18 cellular contexts compared by ENCODE assay signal in the genomic region with DNA sequence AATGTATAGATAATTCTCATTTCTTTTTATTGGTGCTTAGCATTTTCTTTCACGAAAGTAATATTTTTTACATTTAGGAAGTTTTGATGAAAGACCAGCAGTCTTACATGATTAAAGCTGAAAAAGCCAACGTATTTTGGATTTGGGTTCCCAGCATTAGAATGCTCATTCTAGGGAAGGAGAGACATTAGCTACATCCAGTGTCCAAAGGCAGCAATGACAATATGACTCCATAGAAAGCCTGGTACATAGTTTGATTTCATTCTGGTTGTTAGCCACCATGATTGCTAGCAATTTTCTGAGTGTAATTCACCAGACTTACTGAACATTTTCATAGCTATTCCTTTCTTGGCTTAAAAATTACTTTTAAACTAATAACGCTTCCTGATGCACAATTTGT.
DNase-seq lines count a peak whose midpoint lies in the region; ATAC-seq, FAIRE-seq and TF ChIP-seq lines count a peak whose summit lies in the region.
"Had no signal": no experiment of that assay in that cellular context is flagged by ENCODE, and none has a peak within 500 bp of the region (broad histone marks: within the 10 kb centered on the region; RNA-seq: fewer than 3 reads in every experiment).

No MANE protein-coding gene starts in this region.

- CTCF ChIA-PET in A549 (lab: Yijun Ruan, JAX), result no interaction called here
- CTCF ChIA-PET in Panc1 (lab: Charles Lee), result no interaction called here

- in situ Hi-C loops in Panc1 (cut with HindIII; ENCODE audit: low pct_unique_long_range_greater_than_20kb, low sequenced_read_pairs), result no loop called here

- BruUV-seq in Panc1 (replicated peaks; lab: Mats Ljungman, UMichigan), result no TSS peak

- TF ChIP-seq RAD21 in A549 (conservative IDR thresholded peaks at IDR 0.05 in 1 of 2, IDR thresholded peaks at IDR 0.05 in 1 of 2), result peak; percentile 27 to 29; a peak in 1 of 5 replicates

- H3K27me3 ChIP-seq in Panc1 (ENCODE audit: control insufficient read depth, insufficient read depth, low read length) (no peaks in the 10 kb centered on the region), foreskin keratinocyte (no peaks in the 10 kb centered on the region)
- H3K27me3 ChIP-seq: esophagus squamous epithelium had no signal

- WGBS in A549 (ENCODE audit: missing lambda C conversion rate), result 69% methylated on average over 3 of the region's 3 CpGs

- no peak for TF ChIP-seq EP300 in A549 (IDR thresholded peaks at IDR 0.05)

- H3K4me1 ChIP-seq in A549 (no peaks in the 10 kb centered on the region; the same call in 2 of the 3 replicates), Panc1 (ENCODE audit: control insufficient read depth, insufficient read depth, low read length) (no peaks in the 10 kb centered on the region), foreskin keratinocyte (peaks cover 5% of the 10 kb centered on the region)
- H3K4me1 ChIP-seq: esophagus squamous epithelium had no signal

- no peak for FAIRE-seq in A549 (lab: Jason Lieb, UNC)

- no peak overlapping the region for H3K4me2 ChIP-seq in A549

- H3K4me3 ChIP-seq in A549 (no peak overlapping the region), Panc1 (ENCODE audit: low read depth in 2 of 2, low read length in 2 of 2) (no peak overlapping the region)
- H3K4me3 ChIP-seq: esophagus squamous epithelium had no signal

- no peak for TF ChIP-seq POLR2A in A549 (IDR thresholded peaks at IDR 0.05; ENCODE audit: low read length)

- POLR2A ChIA-PET in A549 (lab: Yijun Ruan, JAX) (no interaction called here), Panc1 (lab: Charles Lee) (interaction anchor here (0.7 kb wide), 1 partner anchor 721 kb away, joined by 26 read pairs; no protein-coding TSS in a partner anchor)

- no peaks in the 10 kb centered on the region for H3K36me3 ChIP-seq in Panc1 (ENCODE audit: control insufficient read depth, insufficient read depth, low read length)
- H3K36me3 ChIP-seq: esophagus squamous epithelium had no signal

- H3K9me3 ChIP-seq in A549 (no peaks in the 10 kb centered on the region), Panc1 (ENCODE audit: control insufficient read depth, insufficient read depth, low read depth, low read length) (no peaks in the 10 kb centered on the region)
- H3K9me3 ChIP-seq: esophagus squamous epithelium had no signal

- TF ChIP-seq CTCF in A549 (IDR thresholded peaks at IDR 0.05), result no peak
- TF ChIP-seq CTCF in Panc1 (IDR thresholded peaks at IDR 0.05), result peak; percentile 20; the same call in 1 of the 2 replicates
- TF ChIP-seq CTCF in foreskin keratinocyte (conservative IDR thresholded peaks at IDR 0.05), result peak; percentile 21

- ATAC-seq in A549 (no peak), Panc1 (no peak), foreskin keratinocyte (no peak), GM19467 (IDR thresholded peaks at IDR 0.05; ENCODE audit: unreplicated experiment) (no peak), GM21360 (IDR thresholded peaks at IDR 0.05; ENCODE audit: unreplicated experiment) (no peak)
- ATAC-seq: left lobe of liver, T-cell had no signal

- H3K27ac ChIP-seq in A549 (no peak overlapping the region), Panc1 (ENCODE audit: low read length) (no peak overlapping the region), foreskin keratinocyte (no peak overlapping the region)
- H3K27ac ChIP-seq: esophagus squamous epithelium had no signal

- peak; percentile 0 to 4 for DNase-seq in A549 (ENCODE audit: low read depth in 1 of 2, low spot score in 1 of 2)
- peak; percentile 15 for DNase-seq in DMS53 treated with DMSO at 0.1 percent for 48 hours (lab: John Stamatoyannopoulos, UW; ENCODE audit: unreplicated experiment)
- DNase-seq in Panc1 (ENCODE audit: low read depth, low spot score), result no peak
- DNase-seq in foreskin keratinocyte, result no peak
- DNase-seq in NCI-H2029 (lab: John Stamatoyannopoulos, UW), result no peak
- DNase-seq in NOMO-1 treated with DMSO at 0.1 percent for 48 hours (lab: John Stamatoyannopoulos, UW; ENCODE audit: unreplicated experiment), result no peak
- DNase-seq: activated CD4-positive, alpha-beta T cell treated with anti-CD3 and anti-CD28 coated beads, Interleukin-2, amount 50 U/mL, for 48 hours; CD8-positive, alpha-beta memory T cell; central memory CD4-positive, alpha-beta T cell; DND-41; esophagus squamous epithelium; Kasumi-1; NCI-H446; SHP77; T-cell had no signal

- intact Hi-C loops in Panc1 (cut with micrococcal nuclease; ENCODE audit: unreplicated experiment), result loop anchor here (10.0 kb wide), 1 partner anchor 1403 kb away; no protein-coding TSS in a partner anchor

TF ChIP-seq in A549, 52 proteins besides CTCF, POLR2A, EP300 and RAD21:
- no peak for TF ChIP-seq GATA3 (IDR thresholded peaks at IDR 0.05; ENCODE audit: borderline replicate concordance)
- no peak for TF ChIP-seq HOXB5 (CRISPR knock-in tag; IDR thresholded peaks at IDR 0.05)
- no peak for TF ChIP-seq FOSB (CRISPR knock-in tag; IDR thresholded peaks at IDR 0.05)
- TF ChIP-seq HEYL (CRISPR knock-in tag; IDR thresholded peaks at IDR 0.05), result no peak
- TF ChIP-seq, protein P1, sequence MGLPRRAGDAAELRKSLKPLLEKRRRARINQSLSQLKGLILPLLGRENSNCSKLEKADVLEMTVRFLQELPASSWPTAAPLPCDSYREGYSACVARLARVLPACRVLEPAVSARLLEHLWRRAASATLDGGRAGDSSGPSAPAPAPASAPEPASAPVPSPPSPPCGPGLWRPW (IDR thresholded peaks at IDR 0.05), result no peak
- no peak for TF ChIP-seq BHLHE40 (IDR thresholded peaks at IDR 0.05; ENCODE audit: low read depth, low read length)
- TF ChIP-seq, protein P2, sequence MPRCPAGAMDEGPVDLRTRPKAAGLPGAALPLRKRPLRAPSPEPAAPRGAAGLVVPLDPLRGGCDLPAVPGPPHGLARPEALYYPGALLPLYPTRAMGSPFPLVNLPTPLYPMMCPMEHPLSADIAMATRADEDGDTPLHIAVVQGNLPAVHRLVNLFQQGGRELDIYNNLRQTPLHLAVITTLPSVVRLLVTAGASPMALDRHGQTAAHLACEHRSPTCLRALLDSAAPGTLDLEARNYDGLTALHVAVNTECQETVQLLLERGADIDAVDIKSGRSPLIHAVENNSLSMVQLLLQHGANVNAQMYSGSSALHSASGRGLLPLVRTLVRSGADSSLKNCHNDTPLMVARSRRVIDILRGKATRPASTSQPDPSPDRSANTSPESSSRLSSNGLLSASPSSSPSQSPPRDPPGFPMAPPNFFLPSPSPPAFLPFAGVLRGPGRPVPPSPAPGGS (IDR thresholded peaks at IDR 0.05), result no peak
- no peak for TF ChIP-seq FOXS1 (CRISPR knock-in tag; IDR thresholded peaks at IDR 0.05)
- TF ChIP-seq HDAC2 (IDR thresholded peaks at IDR 0.05), result no peak
- TF ChIP-seq MYC (IDR thresholded peaks at IDR 0.05; ENCODE audit: borderline replicate concordance, low read length), result no peak
- TF ChIP-seq, protein P3, sequence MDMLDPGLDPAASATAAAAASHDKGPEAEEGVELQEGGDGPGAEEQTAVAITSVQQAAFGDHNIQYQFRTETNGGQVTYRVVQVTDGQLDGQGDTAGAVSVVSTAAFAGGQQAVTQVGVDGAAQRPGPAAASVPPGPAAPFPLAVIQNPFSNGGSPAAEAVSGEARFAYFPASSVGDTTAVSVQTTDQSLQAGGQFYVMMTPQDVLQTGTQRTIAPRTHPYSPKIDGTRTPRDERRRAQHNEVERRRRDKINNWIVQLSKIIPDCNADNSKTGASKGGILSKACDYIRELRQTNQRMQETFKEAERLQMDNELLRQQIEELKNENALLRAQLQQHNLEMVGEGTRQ (IDR thresholded peaks at IDR 0.05), result no peak
- no peak for TF ChIP-seq KDM5A (IDR thresholded peaks at IDR 0.05)
- TF ChIP-seq MAZ (IDR thresholded peaks at IDR 0.05; ENCODE audit: borderline replicate concordance, low read depth, low read length), result no peak
- no peak for TF ChIP-seq KDM1A (IDR thresholded peaks at IDR 0.05; ENCODE audit: low read depth)
- no peak for TF ChIP-seq HOXB13 (CRISPR knock-in tag; IDR thresholded peaks at IDR 0.05; ENCODE audit: low read depth)
- TF ChIP-seq NR3C1 (IDR thresholded peaks at IDR 0.05), result no peak
- TF ChIP-seq ESRRA (IDR thresholded peaks at IDR 0.05; ENCODE audit: borderline replicate concordance, low read length), result no peak
- TF ChIP-seq MAFK (IDR thresholded peaks at IDR 0.05; ENCODE audit: partially characterized antibody), result no peak
- no peak for TF ChIP-seq HOXA7 (CRISPR knock-in tag; IDR thresholded peaks at IDR 0.05)

Comparison
In these comparisons a context has a peak if more than half of its experiments do, and no peak if none do; other contexts are left out.
1. DNase-seq: peak in A549 (2 of 2) and DMS53 treated with DMSO at 0.1 percent for 48 hours (single experiment); none in Panc1 (single experiment), foreskin keratinocyte (0 of 2), NCI-H2029 (single experiment) and NOMO-1 treated with DMSO at 0.1 percent for 48 hours (single experiment).